In the genomic region with DNA sequence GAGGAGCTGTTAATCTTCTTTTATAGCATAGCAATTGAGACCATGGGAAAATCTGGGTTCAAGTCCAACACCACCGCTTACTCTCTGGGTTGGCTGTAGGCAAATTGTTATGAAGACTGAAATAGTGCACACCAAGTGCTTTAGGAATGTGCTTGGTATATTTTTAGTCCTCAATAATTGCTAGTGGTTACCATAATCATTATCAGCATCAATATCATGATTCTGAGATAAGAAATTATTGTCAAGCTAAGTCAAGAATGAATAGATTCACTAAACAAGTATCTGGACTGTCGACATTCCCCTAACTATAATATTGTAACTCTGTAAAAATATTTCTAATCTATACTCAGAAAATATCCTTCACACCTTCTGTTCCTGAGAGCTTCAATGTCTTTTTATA, we compare ENCODE assay signal across 34 cellular contexts. TPM values are rescaled to one million over a fixed set of nuclear protein-coding genes. Genes with fewer than 3 reads are reported as not detected.
"Had no signal": no experiment of that assay in that cellular context is flagged by ENCODE, and none has a peak within 500 bp of the region (broad histone marks: within the 10 kb centered on the region; RNA-seq: fewer than 3 reads in every experiment).

No MANE protein-coding gene starts in this region.

- H3K4me3 Mint-ChIP-seq: activated B cell treated with CpG ODN at 0.5 μM for 24 hours; activated CD4-positive, alpha-beta memory T cell treated with anti-CD3 and anti-CD28 coated beads, Interleukin-2, amount 10 ng/mL, durations not matched to agents 7 days and 5 days; activated CD4-positive, alpha-beta T cell treated with anti-CD3 and anti-CD28 coated beads, Interleukin-2, amount 10 ng/mL, durations not matched to agents 7 days and 5 days; activated CD8-positive, alpha-beta memory T cell treated with anti-CD3 and anti-CD28 coated beads, Interleukin-2, amount 10 ng/mL, durations not matched to agents 7 days and 5 days; activated CD8-positive, alpha-beta T cell treated with anti-CD3 and anti-CD28 coated beads, Interleukin-2, amount 10 ng/mL, durations not matched to agents 7 days and 5 days; activated naive CD8-positive, alpha-beta T cell treated with anti-CD3 and anti-CD28 coated beads for 36 hours; activated T-cell treated with anti-CD3 and anti-CD28 coated beads, Interleukin-2, amount 50 U/mL, for 24 hours; brain; T-helper 1 cell treated with Interleukin-12 subunit alpha and Interleukin-12 subunit beta and Interleukin-4 antibody, amounts not matched to agents 30 μg/mL and 1 μg/mL, for 36 hours; T-helper 2 cell treated with Interferon-gamma antibody and Interleukin-4, amounts not matched to agents 5 μg/mL and 100 μg/mL, for 36 hours had no signal

- H3K9me3 ChIP-seq: adrenal gland had no signal

- H3K4me1 ChIP-seq: adrenal gland had no signal

- H3K27ac Mint-ChIP-seq: activated B cell treated with CpG ODN at 0.5 μM for 24 hours; activated CD4-positive, alpha-beta memory T cell treated with anti-CD3 and anti-CD28 coated beads, Interleukin-2, amount 10 ng/mL, durations not matched to agents 7 days and 5 days; activated CD4-positive, alpha-beta T cell treated with anti-CD3 and anti-CD28 coated beads, Interleukin-2, amount 10 ng/mL, durations not matched to agents 7 days and 5 days; activated CD8-positive, alpha-beta memory T cell treated with anti-CD3 and anti-CD28 coated beads, Interleukin-2, amount 10 ng/mL, durations not matched to agents 7 days and 5 days; activated CD8-positive, alpha-beta T cell treated with anti-CD3 and anti-CD28 coated beads, Interleukin-2, amount 10 ng/mL, durations not matched to agents 7 days and 5 days; activated naive CD4-positive, alpha-beta T cell treated with anti-CD3 and anti-CD28 coated beads, Interleukin-2, amount 50 U/mL, for 72 hours; activated naive CD8-positive, alpha-beta T cell treated with anti-CD3 and anti-CD28 coated beads for 36 hours; activated T-cell treated with anti-CD3 and anti-CD28 coated beads, Interleukin-2, amount 50 U/mL, for 24 hours; activated T-helper 2 cell treated with anti-CD3 and anti-CD28 coated beads, Interferon-gamma antibody, Interleukin-2, Interleukin-4, amounts not matched to agents 10 μg/mL and 5 μg/mL and 100 μg/mL, durations not matched to agents 14 hours and 24 hours and 36 hours; brain; T-helper 1 cell treated with Interleukin-12 subunit alpha and Interleukin-12 subunit beta and Interleukin-4 antibody, amounts not matched to agents 30 μg/mL and 1 μg/mL, for 36 hours; T-helper 2 cell treated with Interferon-gamma antibody and Interleukin-4, amounts not matched to agents 5 μg/mL and 100 μg/mL, for 36 hours had no signal

- H3K9me3 Mint-ChIP-seq: activated B cell treated with CpG ODN at 0.5 μM for 24 hours; activated CD4-positive, alpha-beta memory T cell treated with anti-CD3 and anti-CD28 coated beads, Interleukin-2, amount 10 ng/mL, durations not matched to agents 7 days and 5 days; activated CD4-positive, alpha-beta T cell treated with anti-CD3 and anti-CD28 coated beads, Interleukin-2, amount 10 ng/mL, durations not matched to agents 7 days and 5 days; activated naive CD8-positive, alpha-beta T cell treated with anti-CD3 and anti-CD28 coated beads for 36 hours; activated T-helper 2 cell treated with anti-CD3 and anti-CD28 coated beads, Interferon-gamma antibody, Interleukin-2, Interleukin-4, amounts not matched to agents 10 μg/mL and 5 μg/mL and 100 μg/mL, durations not matched to agents 14 hours and 24 hours and 36 hours; brain; T-helper 1 cell treated with Interleukin-12 subunit alpha and Interleukin-12 subunit beta and Interleukin-4 antibody, amounts not matched to agents 30 μg/mL and 1 μg/mL, for 36 hours; T-helper 2 cell treated with Interferon-gamma antibody and Interleukin-4, amounts not matched to agents 5 μg/mL and 100 μg/mL, for 36 hours had no signal

- H3K36me3 Mint-ChIP-seq: activated CD8-positive, alpha-beta memory T cell treated with anti-CD3 and anti-CD28 coated beads, Interleukin-2, amount 10 ng/mL, durations not matched to agents 7 days and 5 days; activated naive CD4-positive, alpha-beta T cell treated with anti-CD3 and anti-CD28 coated beads, Interleukin-2, amount 50 U/mL, for 72 hours; activated naive CD8-positive, alpha-beta T cell treated with anti-CD3 and anti-CD28 coated beads for 36 hours; brain had no signal

- H3K36me3 ChIP-seq: adrenal gland, cardiac muscle cell had no signal

- H3K27me3 Mint-ChIP-seq: activated B cell treated with CpG ODN at 0.5 μM for 24 hours; activated CD4-positive, alpha-beta memory T cell treated with anti-CD3 and anti-CD28 coated beads, Interleukin-2, amount 10 ng/mL, durations not matched to agents 7 days and 5 days; activated CD4-positive, alpha-beta T cell treated with anti-CD3 and anti-CD28 coated beads, Interleukin-2, amount 10 ng/mL, durations not matched to agents 7 days and 5 days; activated CD8-positive, alpha-beta memory T cell treated with anti-CD3 and anti-CD28 coated beads, Interleukin-2, amount 10 ng/mL, durations not matched to agents 7 days and 5 days; activated T-cell treated with anti-CD3 and anti-CD28 coated beads, Interleukin-2, amount 50 U/mL, for 24 hours had no signal

- H3K27me3 ChIP-seq: adrenal gland, cardiac muscle cell had no signal

- H3K27ac ChIP-seq: adrenal gland, cardiac muscle cell, VCaP had no signal

- H3K4me3 ChIP-seq: adrenal gland, cardiac muscle cell had no signal

- DNase-seq: activated B cell treated with CpG ODN at 0.5 μM for 24 hours; activated CD4-positive, alpha-beta memory T cell treated with anti-CD3 and anti-CD28 coated beads, Interleukin-2, amount 10 ng/mL, durations not matched to agents 7 days and 5 days; activated CD4-positive, alpha-beta T cell treated with anti-CD3 and anti-CD28 coated beads for 4 hours; activated CD4-positive, alpha-beta T cell treated with anti-CD3 and anti-CD28 coated beads, Interleukin-2, amount 10 ng/mL, durations not matched to agents 7 days and 5 days; activated CD4-positive, alpha-beta T cell treated with anti-CD3 and anti-CD28 coated beads, Interleukin-2, amount 50 U/mL, for 48 hours; activated CD4-positive, CD25-positive, alpha-beta regulatory T cell treated with anti-CD3 and anti-CD28 coated beads, Interleukin-2, amount 50 U/mL, for 72 hours; activated CD8-positive, alpha-beta memory T cell treated with anti-CD3 and anti-CD28 coated beads for 24 hours; activated CD8-positive, alpha-beta memory T cell treated with anti-CD3 and anti-CD28 coated beads, Interleukin-2, amount 10 ng/mL, durations not matched to agents 7 days and 5 days; activated CD8-positive, alpha-beta memory T cell treated with anti-CD3 and anti-CD28 coated beads, Interleukin-2, amount 50 U/mL, for 48 hours; activated CD8-positive, alpha-beta T cell treated with anti-CD3 and anti-CD28 coated beads, Interleukin-2, amount 10 ng/mL, durations not matched to agents 7 days and 5 days; activated effector memory CD4-positive, alpha-beta T cell treated with Interleukin-2 at 50 U/mL for 16 hours; activated gamma-delta T cell; activated naive CD4-positive, alpha-beta T cell treated with anti-CD3 and anti-CD28 coated beads, Interleukin-2, amount 50 U/mL, for 16 hours; activated naive CD4-positive, alpha-beta T cell treated with Interleukin-2 at 50 U/mL for 16 hours; activated naive CD8-positive, alpha-beta T cell treated with anti-CD3 and anti-CD28 coated beads for 36 hours; activated T-cell treated with anti-CD3 and anti-CD28 coated beads, Interleukin-2, amount 50 U/mL, for 24 hours; activated T-cell treated with anti-CD3 and anti-CD28 coated beads, Interleukin-2, amount 50 U/mL, for 48 hours; adrenal gland; amniotic stem cell; aorta; caudate nucleus; SW 1271; T-helper 1 cell; T-helper 2 cell; T-helper 9 cell had no signal

- ATAC-seq: activated CD8-positive, alpha-beta memory T cell treated with anti-CD3 and anti-CD28 coated beads, Interleukin-2, amount 10 ng/mL, durations not matched to agents 7 days and 5 days; activated CD8-positive, alpha-beta T cell treated with anti-CD3 and anti-CD28 coated beads, Interleukin-2, amount 10 ng/mL, durations not matched to agents 7 days and 5 days; activated naive CD4-positive, alpha-beta T cell treated with anti-CD3 and anti-CD28 coated beads, Interleukin-2, amount 50 U/mL, for 72 hours had no signal

- FAIRE-seq: bronchial epithelial cell, TTC549 had no signal

- H3K4me1 Mint-ChIP-seq: activated CD4-positive, alpha-beta memory T cell treated with anti-CD3 and anti-CD28 coated beads, Interleukin-2, amount 10 ng/mL, durations not matched to agents 7 days and 5 days; activated CD4-positive, alpha-beta T cell treated with anti-CD3 and anti-CD28 coated beads, Interleukin-2, amount 10 ng/mL, durations not matched to agents 7 days and 5 days; activated CD8-positive, alpha-beta memory T cell treated with anti-CD3 and anti-CD28 coated beads, Interleukin-2, amount 10 ng/mL, durations not matched to agents 7 days and 5 days; activated naive CD8-positive, alpha-beta T cell treated with anti-CD3 and anti-CD28 coated beads for 36 hours had no signal

RNA-seq across cellular contexts. Expression of gene ANO4, which starts 48.5 kb away (rescaled TPM):
- total RNA-seq: activated B cell treated with CpG ODN at 0.5 μM for 24 hours; activated CD4-positive, alpha-beta memory T cell treated with anti-CD3 and anti-CD28 coated beads, Interleukin-2, amount 10 ng/mL, durations not matched to agents 7 days and 5 days; activated CD4-positive, alpha-beta T cell treated with anti-CD3 and anti-CD28 coated beads, Interleukin-2, amount 10 ng/mL, durations not matched to agents 7 days and 5 days; activated CD8-positive, alpha-beta memory T cell treated with anti-CD3 and anti-CD28 coated beads, Interleukin-2, amount 10 ng/mL, durations not matched to agents 7 days and 5 days; activated CD8-positive, alpha-beta T cell treated with anti-CD3 and anti-CD28 coated beads, Interleukin-2, amount 10 ng/mL, durations not matched to agents 7 days and 5 days; activated naive CD4-positive, alpha-beta T cell treated with anti-CD3 and anti-CD28 coated beads, Interleukin-2, amount 50 U/mL, for 72 hours; activated naive CD8-positive, alpha-beta T cell treated with anti-CD3 and anti-CD28 coated beads for 36 hours; activated T-helper 2 cell treated with anti-CD3 and anti-CD28 coated beads, Interferon-gamma antibody, Interleukin-2, Interleukin-4, amounts not matched to agents 10 μg/mL and 5 μg/mL and 100 μg/mL, durations not matched to agents 14 hours and 24 hours and 36 hours had no signal
- polyA plus RNA-seq: aorta had no signal
